ENCODE assay signal across 26 cellular contexts in genomic region chrX:15718283-15718970, GRCh38. TPM values are rescaled to one million over a fixed set of nuclear protein-coding genes. Genes with fewer than 3 reads are reported as not detected.
DNase-seq lines count a peak whose midpoint lies in the region; ATAC-seq, FAIRE-seq and TF ChIP-seq lines count a peak whose summit lies in the region.
"Had no signal": no experiment of that assay in that cellular context is flagged by ENCODE, and none has a peak within 500 bp of the region (broad histone marks: within the 10 kb centered on the region; RNA-seq: fewer than 3 reads in every experiment).

No MANE protein-coding gene starts in this region.

- FAIRE-seq in A549 (lab: Jason Lieb, UNC) (peak; percentile 63), islet of Langerhans (lab: Jason Lieb, UNC) (peak; percentile 95)

- H3F3A ChIP-seq in GM23338 (replicated peaks; ENCODE audit: low read depth): no peaks in the 10 kb centered on the region

- H3K4me1 Mint-ChIP-seq in GM23338: peaks cover 15% of the 10 kb centered on the region
- H3K4me1 Mint-ChIP-seq in glutamatergic neuron (ENCODE audit: low read depth, unreplicated experiment): no peaks in the 10 kb centered on the region

- TF ChIP-seq CTCF in A549 (IDR thresholded peaks at IDR 0.05) (no peak), GM23338 (conservative IDR thresholded peaks at IDR 0.05; ENCODE audit: low read depth in 2 of 2) (no peak), glutamatergic neuron (IDR thresholded peaks at IDR 0.05; ENCODE audit: partially characterized antibody, unreplicated experiment) (no peak)

- CTCF ChIA-PET in A549 (lab: Yijun Ruan, JAX): no interaction called here

- H3K4me3 ChIP-seq in A549: no peak overlapping the region
- no peak overlapping the region for H3K4me3 ChIP-seq in GM23338
- H3K4me3 ChIP-seq in SJCRH30: no peak overlapping the region
- H3K4me3 ChIP-seq: BLaER1 treated with 17β-estradiol and CSF1 and Interleukin-3, amounts not matched to agents 10 nM and 100 nM had no signal

- peaks cover 2% of the 10 kb centered on the region; the same call in 1 of the 3 replicates for H3K36me3 Mint-ChIP-seq in GM23338 (ENCODE audit: low read depth)
- no peaks in the 10 kb centered on the region for H3K36me3 Mint-ChIP-seq in glutamatergic neuron (ENCODE audit: unreplicated experiment)

- H3K9me2 ChIP-seq in GM23338 (ENCODE audit: insufficient read depth): no peaks in the 10 kb centered on the region

- no peak for TF ChIP-seq POLR2A in A549 (IDR thresholded peaks at IDR 0.05; ENCODE audit: low read length)

- H3K27ac Mint-ChIP-seq in GM23338 (peak overlapping the region; percentile 75), glutamatergic neuron (ENCODE audit: unreplicated experiment) (no peak overlapping the region)
- H3K27ac Mint-ChIP-seq: activated naive CD8-positive, alpha-beta T cell treated with anti-CD3 and anti-CD28 coated beads, Interleukin-2, amount 50 U/mL, for 24 hours; immature natural killer cell had no signal

- H3K36me3 ChIP-seq in GM23338 (ENCODE audit: insufficient read depth) (no peaks in the 10 kb centered on the region), SJCRH30 (no peaks in the 10 kb centered on the region)
- H3K36me3 ChIP-seq: brain microvascular endothelial cell had no signal

- H3K9me3 ChIP-seq in A549 (no peaks in the 10 kb centered on the region), SJCRH30 (replicated peaks) (no peaks in the 10 kb centered on the region)
- H3K9me3 ChIP-seq: BLaER1 treated with 17β-estradiol and CSF1 and Interleukin-3, amounts not matched to agents 10 nM and 100 nM had no signal

- no peak overlapping the region for H3K4me3 Mint-ChIP-seq in GM23338
- H3K4me3 Mint-ChIP-seq in glutamatergic neuron (ENCODE audit: unreplicated experiment): no peak overlapping the region
- H3K4me3 Mint-ChIP-seq: activated naive CD8-positive, alpha-beta T cell treated with anti-CD3 and anti-CD28 coated beads, Interleukin-2, amount 50 U/mL, for 24 hours; immature natural killer cell had no signal

- TF ChIP-seq EP300 in A549 (IDR thresholded peaks at IDR 0.05): no peak

- ATAC-seq in A549 (no peak), GM23338 (peak; percentile 86)
- ATAC-seq: activated naive CD8-positive, alpha-beta T cell treated with anti-CD3 and anti-CD28 coated beads, Interleukin-2, amount 50 U/mL, for 24 hours; right cardiac atrium had no signal

- no peaks in the 10 kb centered on the region for H3K9me3 Mint-ChIP-seq in GM23338
- no peaks in the 10 kb centered on the region for H3K9me3 Mint-ChIP-seq in glutamatergic neuron (ENCODE audit: unreplicated experiment)
- H3K9me3 Mint-ChIP-seq: activated naive CD8-positive, alpha-beta T cell treated with anti-CD3 and anti-CD28 coated beads, Interleukin-2, amount 50 U/mL, for 24 hours; immature natural killer cell had no signal

- H3K4me2 ChIP-seq in A549 (peak overlapping the region; percentile 29), GM23338 (peak overlapping the region; percentile 23; the same call in 1 of the 2 replicates)
- H3K4me2 ChIP-seq: BLaER1 treated with 17β-estradiol and CSF1 and Interleukin-3, amounts not matched to agents 10 nM and 100 nM had no signal

- H2AFZ ChIP-seq in GM23338: no peak overlapping the region

- H3K4me1 ChIP-seq in A549: peaks cover 21% of the 10 kb centered on the region
- H3K4me1 ChIP-seq in GM23338 (ENCODE audit: insufficient read depth): peaks cover 14% of the 10 kb centered on the region
- H3K4me1 ChIP-seq in SJCRH30: peaks cover 27% of the 10 kb centered on the region
- H3K4me1 ChIP-seq: BLaER1 treated with 17β-estradiol and CSF1 and Interleukin-3, amounts not matched to agents 10 nM and 100 nM had no signal

- POLR2A ChIA-PET in A549 (lab: Yijun Ruan, JAX): no interaction called here

- TF ChIP-seq RAD21 in A549 (conservative IDR thresholded peaks at IDR 0.05 in 1 of 2, IDR thresholded peaks at IDR 0.05 in 1 of 2): no peak

- H4K20me1 ChIP-seq in GM23338 (replicated peaks; ENCODE audit: insufficient read depth): no peaks in the 10 kb centered on the region

- H3K79me2 ChIP-seq in GM23338 (replicated peaks; ENCODE audit: insufficient read depth): no peaks in the 10 kb centered on the region

- H3K27ac ChIP-seq in A549 (peak overlapping the region in 1 of 2 experiments; percentile 49; a peak in 2 of 6 replicates), GM23338 (ENCODE audit: low read depth) (peak overlapping the region; percentile 74), SJCRH30 (peak overlapping the region; percentile 24; the same call in 1 of the 2 replicates)
- H3K27ac ChIP-seq: BLaER1 treated with 17β-estradiol and CSF1 and Interleukin-3, amounts not matched to agents 10 nM and 100 nM; brain microvascular endothelial cell; HL-60; VCaP had no signal

- DNase-seq in A549 (ENCODE audit: low read depth in 1 of 2, low spot score in 1 of 2) (no peak), GM23338 (ENCODE audit: low spot score) (peak; percentile 21), SJCRH30 (peak in 1 of 2 experiments; percentile 19), SIG-M5 treated with dmso at 0.1 percent for 504 hours (lab: John Stamatoyannopoulos, UW; ENCODE audit: unreplicated experiment) (no peak), NOMO-1 (lab: John Stamatoyannopoulos, UW; ENCODE audit: unreplicated experiment in 2 of 2) (no peak), glutamatergic neuron (no peak)
- no peak for DNase-seq in stimulated activated CD4-positive, alpha-beta T cell treated with anti-CD3 and anti-CD28 coated beads, Interleukin-1b, Interleukin-23, amount 100 ng/mL, for 48 hours
- DNase-seq: ACHN; activated CD8-positive, alpha-beta memory T cell treated with anti-CD3 and anti-CD28 coated beads, Interleukin-2, amount 50 U/mL, for 48 hours; activated effector memory CD4-positive, alpha-beta T cell treated with anti-CD3 and anti-CD28 coated beads, Interleukin-2, amount 50 U/mL, for 16 hours; activated naive CD8-positive, alpha-beta T cell treated with anti-CD3 and anti-CD28 coated beads, Interleukin-2, amount 50 U/mL, for 24 hours; brain microvascular endothelial cell; effector memory CD4-positive, alpha-beta T cell; head of caudate nucleus; immature natural killer cell; NCI-H2081; NCI-H774; OCI-M1; right cardiac atrium; SHP77 treated with DMSO at 0.1 percent for 48 hours had no signal

- WGBS in A549 (ENCODE audit: missing lambda C conversion rate): 65% methylated on average over 9 of the region's 9 CpGs

- H3K27me3 ChIP-seq in GM23338 (ENCODE audit: insufficient read depth) (no peaks in the 10 kb centered on the region), SJCRH30 (no peaks in the 10 kb centered on the region)
- H3K27me3 ChIP-seq: brain microvascular endothelial cell had no signal

- H3K27me3 Mint-ChIP-seq in GM23338 (ENCODE audit: insufficient read depth, low read depth, poor library complexity) (no peaks in the 10 kb centered on the region), glutamatergic neuron (ENCODE audit: unreplicated experiment) (no peaks in the 10 kb centered on the region)
- H3K27me3 Mint-ChIP-seq: activated naive CD8-positive, alpha-beta T cell treated with anti-CD3 and anti-CD28 coated beads, Interleukin-2, amount 50 U/mL, for 24 hours had no signal

TF ChIP-seq in A549, 52 proteins besides CTCF, POLR2A, EP300 and RAD21 (continues in another document):
- no peak for TF ChIP-seq ZNF302 (CRISPR knock-in tag; IDR thresholded peaks at IDR 0.05)
- no peak for TF ChIP-seq HOXA7 (CRISPR knock-in tag; IDR thresholded peaks at IDR 0.05)
- TF ChIP-seq ELK1 (IDR thresholded peaks at IDR 0.05; ENCODE audit: low read depth, low read length): no peak

TF ChIP-seq in GM23338, 12 proteins besides CTCF, POLR2A, EP300 and RAD21 (continues in another document):
- TF ChIP-seq STAT1 (IDR thresholded peaks at IDR 0.05; ENCODE audit: unreplicated experiment): no peak
- no peak for TF ChIP-seq EZH2 (IDR thresholded peaks at IDR 0.05; ENCODE audit: low read depth, unreplicated experiment)
- TF ChIP-seq ZNF114 (CRISPR knock-in tag; IDR thresholded peaks at IDR 0.05): no peak
- no peak for TF ChIP-seq POLR2AphosphoS5 (IDR thresholded peaks at IDR 0.05; ENCODE audit: low read depth)
- TF ChIP-seq CREB1 (CRISPR knock-in tag; IDR thresholded peaks at IDR 0.05; ENCODE audit: low read depth): no peak
- no peak for TF ChIP-seq EZH2phosphoT487 (IDR thresholded peaks at IDR 0.05; ENCODE audit: unreplicated experiment)

RNA-seq across cellular contexts. Expression of gene CA5B, which starts 19.6 kb away (rescaled TPM):
- polyA plus RNA-seq in A549 (2011; rRNA removed) (11.3 and 12.5 TPM in 2 replicates), A549 (2017; fragmentation: RNase III; extraction: RNeasy Plus Mini Kit Qiagen cat#74134 plus additional on column Dnase treatment) (2.7 to 5.8 TPM (median 5.2 TPM) in 3 replicates), GM23338 (2016; fragmentation: Nextera tagmentation; extraction: Ambion mirVana) (6.1 and 7.3 TPM in 2 replicates)
- 1.4 and 1.9 TPM in 2 replicates for polyA plus RNA-seq in A549 (2012; cell fraction: cytosol; rRNA removed)
- 1.5 and 2.1 TPM in 2 replicates for polyA plus RNA-seq in A549 (2012; cell fraction: nucleus; rRNA removed)
- polyA minus RNA-seq in A549 (2011; rRNA and poly(A)+ RNA removed): 16.3 and 16.5 TPM in 2 replicates
- total RNA-seq in GM23338 (2014; rRNA removed; shearing (Covaris generic)): 4.8 and 8.0 TPM in 2 replicates
- total RNA-seq in SJCRH30 (2014; rRNA removed; shearing (Covaris generic)): 4.0 and 5.0 TPM in 2 replicates
- 4.1 TPM for total RNA-seq in glutamatergic neuron (ENCODE audit: unreplicated experiment)

RNA-seq across cellular contexts. Expression of gene CLTRN, which starts 53.8 kb away (rescaled TPM):
- polyA plus RNA-seq in A549 (2011; rRNA removed) (2.5 and 2.6 TPM in 2 replicates), A549 (2017; fragmentation: RNase III; extraction: RNeasy Plus Mini Kit Qiagen cat#74134 plus additional on column Dnase treatment) (0.46 to 0.84 TPM (median 0.76 TPM) in 3 replicates), GM23338 (2016; fragmentation: Nextera tagmentation; extraction: Ambion mirVana) (2.5 and 2.7 TPM in 2 replicates)
- 0.52 and 0.57 TPM in 2 replicates for polyA plus RNA-seq in A549 (2012; cell fraction: cytosol; rRNA removed)
- 0.32 and 0.38 TPM in 2 replicates for polyA plus RNA-seq in A549 (2012; cell fraction: nucleus; rRNA removed)
- 0.21 TPM in 1 of 2 replicates, not detected in the other for polyA minus RNA-seq in A549 (2011; rRNA and poly(A)+ RNA removed)
- total RNA-seq in GM23338 (2014; rRNA removed; shearing (Covaris generic)): 1.7 TPM in 2 replicates
- total RNA-seq in SJCRH30 (2014; rRNA removed; shearing (Covaris generic)): 0.42 and 0.51 TPM in 2 replicates
- 0.27 TPM for total RNA-seq in glutamatergic neuron (ENCODE audit: unreplicated experiment)
- total RNA-seq: G401; T-helper 1 cell treated with Interleukin-12 subunit alpha and Interleukin-12 subunit beta and Interleukin-4 antibody, amounts not matched to agents 30 ng/mL and 1 ng/mL, for 36 hours had no signal
